ENCODE assay signal across 16 cellular contexts in genomic region chr18:62175521-62175920, GRCh38.
"Had no signal": no experiment of that assay in that cellular context is flagged by ENCODE, and none has a peak within 500 bp of the region (broad histone marks: within the 10 kb centered on the region; RNA-seq: fewer than 3 reads in every experiment).

No MANE protein-coding gene starts in this region.

- H3K36me3 Mint-ChIP-seq: type B pancreatic cell had no signal

- FAIRE-seq: endothelial cell of umbilical vein, urothelium cell line had no signal

- ATAC-seq: foreskin keratinocyte; left colon; naive thymus-derived CD4-positive, alpha-beta T cell had no signal

- H3K4me1 Mint-ChIP-seq: endodermal cell, nephron progenitor cell had no signal

- H3K27me3 Mint-ChIP-seq: naive thymus-derived CD4-positive, alpha-beta T cell; type B pancreatic cell had no signal

- H3K27ac Mint-ChIP-seq: endodermal cell; naive thymus-derived CD4-positive, alpha-beta T cell; nephron progenitor cell; type B pancreatic cell had no signal

- H3K9me3 Mint-ChIP-seq: endodermal cell, nephron progenitor cell, type B pancreatic cell had no signal

- H3K4me3 Mint-ChIP-seq: endodermal cell; naive thymus-derived CD4-positive, alpha-beta T cell; nephron progenitor cell; type B pancreatic cell had no signal

- DNase-seq: effector CD4-positive, alpha-beta T cell; endodermal cell; erythroblast; foreskin keratinocyte; head of caudate nucleus; left colon; naive thymus-derived CD4-positive, alpha-beta T cell; nephron progenitor cell; sigmoid colon; stimulated activated CD4-positive, alpha-beta T cell treated with anti-CD3 and anti-CD28 coated beads, Interleukin-2, amount 100 ng/mL, for 24 hours; stimulated activated CD4-positive, alpha-beta T cell treated with anti-CD3 and anti-CD28 coated beads, Interleukin-4, amount 100 ng/mL, for 4 hours; stimulated activated naive CD4-positive, alpha-beta T cell; thyroid gland had no signal
